ENCODE assay signal across 8 cellular contexts in genomic region chr6:154732538-154732823, GRCh38. TPM values are rescaled to one million over a fixed set of nuclear protein-coding genes. Genes with fewer than 3 reads are reported as not detected.
DNase-seq lines count a peak whose midpoint lies in the region; ATAC-seq, FAIRE-seq and TF ChIP-seq lines count a peak whose summit lies in the region.

No MANE protein-coding gene starts in this region.

- no peak for DNase-seq in activated CD8-positive, alpha-beta memory T cell treated with anti-CD3 and anti-CD28 coated beads, Interleukin-2, amount 10 ng/mL, durations not matched to agents 7 days and 5 days
- no peak for DNase-seq in activated CD8-positive, alpha-beta memory T cell treated with anti-CD3 and anti-CD28 coated beads, Interleukin-2, amount 50 U/mL, for 4 hours
- no peak for DNase-seq in activated naive CD8-positive, alpha-beta T cell treated with anti-CD3 and anti-CD28 coated beads for 36 hours
- DNase-seq in keratinocyte (ENCODE audit: low read depth, low spot score) (no peak), thoracic aorta (ENCODE audit: low spot score) (no peak), NOMO-1 (lab: John Stamatoyannopoulos, UW; ENCODE audit: unreplicated experiment in 2 of 2) (no peak), DMS53 treated with DMSO at 0.1 percent for 48 hours (lab: John Stamatoyannopoulos, UW; ENCODE audit: unreplicated experiment) (no peak), COLO829 (ENCODE audit: low spot score) (no peak)

- no peaks in the 10 kb centered on the region for H3K27me3 Mint-ChIP-seq in activated CD8-positive, alpha-beta memory T cell treated with anti-CD3 and anti-CD28 coated beads, Interleukin-2, amount 10 ng/mL, durations not matched to agents 7 days and 5 days
- H3K27me3 Mint-ChIP-seq in activated naive CD8-positive, alpha-beta T cell treated with anti-CD3 and anti-CD28 coated beads for 36 hours: no peaks in the 10 kb centered on the region

- H3K36me3 Mint-ChIP-seq in activated CD8-positive, alpha-beta memory T cell treated with anti-CD3 and anti-CD28 coated beads, Interleukin-2, amount 10 ng/mL, durations not matched to agents 7 days and 5 days: peaks cover 5% of the 10 kb centered on the region
- H3K36me3 Mint-ChIP-seq in activated naive CD8-positive, alpha-beta T cell treated with anti-CD3 and anti-CD28 coated beads for 36 hours: peaks cover 18% of the 10 kb centered on the region

- no peak for ATAC-seq in activated CD8-positive, alpha-beta memory T cell treated with anti-CD3 and anti-CD28 coated beads, Interleukin-2, amount 10 ng/mL, durations not matched to agents 7 days and 5 days
- ATAC-seq in thoracic aorta (ENCODE audit: insufficient number of reproducible peaks, low FRiP score, low read depth): no peak

- H3K9me3 ChIP-seq in keratinocyte (ENCODE audit: control insufficient read depth, low read depth, low read length) (no peaks in the 10 kb centered on the region), thoracic aorta (no peaks in the 10 kb centered on the region)

- H3K9me1 ChIP-seq in keratinocyte (ENCODE audit: control insufficient read depth, extremely low read depth, insufficient read depth, low read length): no peaks in the 10 kb centered on the region

- peak overlapping the region; percentile 99 for H3K4me2 ChIP-seq in keratinocyte (ENCODE audit: control insufficient read depth, extremely low read depth, insufficient read depth, low read depth, low read length)

- peak overlapping the region; percentile 88 for H3K27ac Mint-ChIP-seq in activated CD8-positive, alpha-beta memory T cell treated with anti-CD3 and anti-CD28 coated beads, Interleukin-2, amount 10 ng/mL, durations not matched to agents 7 days and 5 days
- H3K27ac Mint-ChIP-seq in activated naive CD8-positive, alpha-beta T cell treated with anti-CD3 and anti-CD28 coated beads for 36 hours: peak overlapping the region; percentile 89

- H3K27me3 ChIP-seq in keratinocyte (ENCODE audit: control insufficient read depth, extremely low read depth, insufficient read depth, low read length): no peaks in the 10 kb centered on the region
- H3K27me3 ChIP-seq in thoracic aorta (replicated peaks; ENCODE audit: insufficient read depth): no peaks in the 10 kb centered on the region

- H3K27ac ChIP-seq in keratinocyte (ENCODE audit: control insufficient read depth, insufficient read depth, low read length): peak overlapping the region; percentile 90
- peak overlapping the region; percentile 99 to 100 for H3K27ac ChIP-seq in thoracic aorta

- H3K79me2 ChIP-seq in keratinocyte (ENCODE audit: control insufficient read depth, insufficient read depth, low read length): peaks cover 35% of the 10 kb centered on the region

- FAIRE-seq in keratinocyte (lab: Jason Lieb, UNC): no peak

- H3K4me3 Mint-ChIP-seq in activated CD8-positive, alpha-beta memory T cell treated with anti-CD3 and anti-CD28 coated beads, Interleukin-2, amount 10 ng/mL, durations not matched to agents 7 days and 5 days: peak overlapping the region; percentile 81
- peak overlapping the region; percentile 84 for H3K4me3 Mint-ChIP-seq in activated naive CD8-positive, alpha-beta T cell treated with anti-CD3 and anti-CD28 coated beads for 36 hours

- H3K9me3 Mint-ChIP-seq in activated CD8-positive, alpha-beta memory T cell treated with anti-CD3 and anti-CD28 coated beads, Interleukin-2, amount 10 ng/mL, durations not matched to agents 7 days and 5 days (ENCODE audit: low read depth): no peaks in the 10 kb centered on the region
- no peaks in the 10 kb centered on the region for H3K9me3 Mint-ChIP-seq in activated naive CD8-positive, alpha-beta T cell treated with anti-CD3 and anti-CD28 coated beads for 36 hours

- TF ChIP-seq CTCF in keratinocyte (optimal IDR thresholded peaks at IDR 0.05 in 1 of 3, IDR thresholded peaks at IDR 0.05 in 1 of 3, conservative IDR thresholded peaks at IDR 0.05 in 1 of 3; ENCODE audit: extremely low read depth in 1 of 3, insufficient read depth in 2 of 3, low read length in 3 of 3): no peak
- no peak for TF ChIP-seq CTCF in thoracic aorta (IDR thresholded peaks at IDR 0.05)

- H4K20me1 ChIP-seq in keratinocyte (ENCODE audit: control insufficient read depth, extremely low read depth, insufficient read depth, low read length): no peaks in the 10 kb centered on the region

- peak overlapping the region; percentile 93 for H3K9ac ChIP-seq in keratinocyte (ENCODE audit: control insufficient read depth, extremely low read depth, insufficient read depth, low read length)

- dilution Hi-C loops in keratinocyte (cut with MboI; ENCODE audit: extremely low pct_ligation_motif_present, low sequenced_read_pairs): no loop called here

- H2AFZ ChIP-seq in keratinocyte (ENCODE audit: control insufficient read depth, low read length): peak overlapping the region; percentile 95

- H3K36me3 ChIP-seq in keratinocyte (ENCODE audit: control insufficient read depth in 2 of 2, extremely low read depth in 1 of 2, insufficient read depth in 2 of 2, low read length in 2 of 2): peaks cover 0 to 1% of the 10 kb centered on the region in 2 experiments
- no peaks in the 10 kb centered on the region for H3K36me3 ChIP-seq in thoracic aorta

- H3K4me1 Mint-ChIP-seq in activated CD8-positive, alpha-beta memory T cell treated with anti-CD3 and anti-CD28 coated beads, Interleukin-2, amount 10 ng/mL, durations not matched to agents 7 days and 5 days: peaks cover 34% of the 10 kb centered on the region
- H3K4me1 Mint-ChIP-seq in activated naive CD8-positive, alpha-beta T cell treated with anti-CD3 and anti-CD28 coated beads for 36 hours: peaks cover 32% of the 10 kb centered on the region

- CTCF ChIA-PET in activated CD8-positive, alpha-beta memory T cell treated with anti-CD3 and anti-CD28 coated beads, Interleukin-2, amount 10 ng/mL, durations not matched to agents 7 days and 5 days (lab: Charles Lee): no interaction called here

- H3K4me3 ChIP-seq in keratinocyte (ENCODE audit: control insufficient read depth in 2 of 3, extremely low read depth in 1 of 3, insufficient read depth in 2 of 3, low read depth in 1 of 3, low read length in 3 of 3) (peak overlapping the region; percentile 89 to 92 (median 90)), thoracic aorta (peak overlapping the region; percentile 100)

- peaks cover 14% of the 10 kb centered on the region for H3K4me1 ChIP-seq in keratinocyte (ENCODE audit: control insufficient read depth, extremely low read depth, insufficient read depth, low read length)
- peaks cover 27 to 39% of the 10 kb centered on the region in 2 donors for H3K4me1 ChIP-seq in thoracic aorta (ENCODE audit: control insufficient read depth in 1 of 2, low read depth in 2 of 2)

RNA-seq across cellular contexts. Expression of gene SCAF8, which starts 0.7 kb away (rescaled TPM):
- total RNA-seq in activated CD8-positive, alpha-beta memory T cell treated with anti-CD3 and anti-CD28 coated beads, Interleukin-2, amount 10 ng/mL, durations not matched to agents 7 days and 5 days: 10 to 100 TPM; 34.3 to 36.1 TPM
- total RNA-seq in activated naive CD8-positive, alpha-beta T cell treated with anti-CD3 and anti-CD28 coated beads for 36 hours: 10 to 100 TPM; 39.8 to 43.8 TPM
- 8.6 to 24.3 TPM (median 19.1 TPM) in 3 replicates for polyA plus RNA-seq in keratinocyte
- 20.0 TPM for polyA plus RNA-seq in keratinocyte (2011; ENCODE audit: low read depth)
- polyA plus RNA-seq in keratinocyte (2011; cell fraction: cytosol; rRNA removed): 10.3 and 16.6 TPM in 2 replicates
- 28.7 and 35.4 TPM in 2 replicates for polyA plus RNA-seq in keratinocyte (2011; cell fraction: nucleus; rRNA removed)
- 12.8 and 18.2 TPM in 2 replicates for polyA plus RNA-seq in keratinocyte (2012; ENCODE audit: low replicate concordance)
- 15.3 to 32.9 TPM (median 18.0 TPM) in 3 replicates for polyA minus RNA-seq in keratinocyte
- polyA minus RNA-seq in keratinocyte (2011; cell fraction: cytosol; rRNA and poly(A)+ RNA removed): 12.7 TPM
- polyA minus RNA-seq in keratinocyte (2011; cell fraction: nucleus; rRNA and poly(A)+ RNA removed): 24.7 and 52.4 TPM in 2 replicates
- 10 to 100 TPM; 32.0 to 55.2 TPM for total RNA-seq in thoracic aorta
